Comparison of ENCODE assay signal across 26 cellular contexts in the genomic region with DNA sequence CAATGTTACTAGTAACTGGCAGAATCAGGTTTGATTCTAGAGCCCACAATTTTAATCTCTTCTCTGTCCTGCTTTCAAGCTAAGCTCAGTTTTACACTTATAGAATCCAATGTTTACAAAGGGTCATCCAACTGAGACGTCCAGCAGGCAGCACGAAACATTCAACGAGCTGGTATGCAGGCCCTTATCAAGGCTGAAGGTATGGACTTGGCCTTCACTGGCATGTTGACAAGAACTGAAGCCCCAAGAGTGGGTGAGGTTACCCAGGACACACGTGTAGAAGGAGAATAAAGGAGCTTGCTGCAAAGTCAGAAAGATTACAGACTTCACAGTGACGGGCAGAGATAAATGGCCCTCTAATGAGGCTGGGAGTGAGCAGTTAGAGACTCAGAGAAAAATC.
"Had no signal": no experiment of that assay in that cellular context is flagged by ENCODE, and none has a peak within 500 bp of the region (broad histone marks: within the 10 kb centered on the region; RNA-seq: fewer than 3 reads in every experiment).

No MANE protein-coding gene starts in this region.

- H3K4me3 ChIP-seq: adrenal gland, ascending aorta, breast epithelium, coronary artery, dorsolateral prefrontal cortex, gastrocnemius medialis had no signal

- H3K4me1 ChIP-seq: adrenal gland, ascending aorta, breast epithelium, foreskin keratinocyte, gastrocnemius medialis had no signal

- H3K36me3 ChIP-seq: adrenal gland, breast epithelium, gastrocnemius medialis, WERI-Rb-1 had no signal

- H3K27me3 ChIP-seq: adrenal gland, ascending aorta, breast epithelium, dorsolateral prefrontal cortex, foreskin keratinocyte, gastrocnemius medialis had no signal

- H3K27ac ChIP-seq: adrenal gland, ascending aorta, breast epithelium, coronary artery, dorsolateral prefrontal cortex, foreskin keratinocyte, gastrocnemius medialis, WERI-Rb-1 had no signal

- DNase-seq: activated B cell treated with CpG ODN at 0.5 μM for 24 hours; activated CD4-positive, alpha-beta memory T cell treated with anti-CD3 and anti-CD28 coated beads for 36 hours; activated CD4-positive, alpha-beta T cell treated with anti-CD3 and anti-CD28 coated beads for 48 hours; activated CD4-positive, alpha-beta T cell treated with anti-CD3 and anti-CD28 coated beads, Interleukin-2, amount 50 U/mL, for 1 hour; activated CD8-positive, alpha-beta memory T cell treated with anti-CD3 and anti-CD28 coated beads, Interleukin-2, amount 10 ng/mL, durations not matched to agents 7 days and 5 days; activated CD8-positive, alpha-beta memory T cell treated with anti-CD3 and anti-CD28 coated beads, Interleukin-2, amount 50 U/mL, for 4 hours; activated CD8-positive, alpha-beta T cell treated with anti-CD3 and anti-CD28 coated beads, Interleukin-2, amount 10 ng/mL, durations not matched to agents 7 days and 5 days; activated effector memory CD4-positive, alpha-beta T cell treated with anti-CD3 and anti-CD28 coated beads, Interleukin-2, amount 50 U/mL, for 16 hours; activated naive CD4-positive, alpha-beta T cell treated with anti-CD3 and anti-CD28 coated beads for 36 hours; activated naive CD8-positive, alpha-beta T cell treated with anti-CD3 and anti-CD28 coated beads for 36 hours; activated naive CD8-positive, alpha-beta T cell treated with anti-CD3 and anti-CD28 coated beads, Interleukin-2, amount 50 U/mL, for 24 hours; activated T-cell treated with anti-CD3 and anti-CD28 coated beads, Interleukin-2, amount 50 U/mL, for 1 hour; activated T-cell treated with anti-CD3 and anti-CD28 coated beads, Interleukin-2, amount 50 U/mL, for 48 hours; adrenal gland; dorsolateral prefrontal cortex; effector memory CD4-positive, alpha-beta T cell; endodermal cell; foreskin keratinocyte; gastrocnemius medialis; T-helper 1 cell; T-helper 17 cell; T1000; WERI-Rb-1 had no signal

- H3K9me3 ChIP-seq: adrenal gland, ascending aorta, breast epithelium, gastrocnemius medialis had no signal
